Comparison of ENCODE assay signal across 8 cellular contexts in the genomic region with DNA sequence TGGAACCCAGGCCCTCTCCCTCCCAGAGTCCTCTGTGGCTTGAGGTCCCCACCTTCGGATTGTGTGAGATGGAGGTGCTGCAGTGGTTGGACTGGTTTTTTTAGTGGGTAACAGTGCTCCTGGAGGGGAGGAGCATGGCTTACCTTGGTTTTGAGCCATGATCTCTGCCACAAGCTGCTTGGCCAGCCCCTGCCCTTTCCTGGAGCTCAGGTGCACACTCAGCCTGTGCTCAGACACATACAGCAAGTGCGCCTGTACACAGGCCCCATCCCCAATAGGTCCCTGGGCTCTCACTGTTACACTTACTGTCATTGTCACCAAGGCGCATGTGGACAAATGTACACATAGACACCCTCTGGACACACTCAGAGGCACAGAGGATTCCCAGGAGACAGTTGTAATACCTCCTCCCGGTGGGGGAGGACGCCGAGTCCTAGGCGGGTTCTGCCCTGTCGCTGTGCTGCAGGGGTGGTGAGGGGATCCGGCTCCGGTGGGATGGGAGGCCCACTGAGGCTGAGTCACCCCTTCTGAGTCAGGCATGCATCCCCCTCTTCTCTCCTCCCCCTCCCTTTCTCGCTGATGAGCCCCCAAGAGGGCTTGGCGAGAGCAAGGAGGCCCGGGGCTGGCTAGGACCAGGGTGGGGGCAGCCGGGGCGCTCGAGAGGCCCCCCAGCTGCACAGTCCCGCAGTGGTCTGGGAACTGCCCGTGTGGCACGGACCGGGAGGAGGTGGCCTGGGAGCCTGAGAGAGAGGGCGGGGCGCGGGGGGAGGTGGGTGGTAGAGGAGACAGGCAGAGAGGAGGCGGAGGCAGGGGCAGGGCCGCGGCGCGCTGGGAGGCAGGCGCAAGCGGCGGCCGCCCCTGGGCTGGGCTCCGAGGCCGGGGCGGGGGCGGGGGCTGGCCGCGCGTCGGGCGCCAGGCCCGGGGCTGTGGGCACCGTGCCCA. TPM values are rescaled to one million over a fixed set of nuclear protein-coding genes. Genes with fewer than 3 reads are reported as not detected.
A peak's percentile ranks its signal among the peaks of the same experiment; 100 is the strongest.
DNase-seq lines count a peak whose midpoint lies in the region; ATAC-seq and TF ChIP-seq lines count a peak whose summit lies in the region.

No MANE protein-coding gene starts in this region.

- no peak for TF ChIP-seq CTCF in GM10248 (IDR thresholded peaks at IDR 0.05; ENCODE audit: control extremely low read depth, extremely low read depth, low read depth, missing control alignments)

- POLR2A ChIA-PET in GM10248 (lab: Yijun Ruan, JAX), result no interaction called here

- no peaks in the 10 kb centered on the region for H3K27me3 ChIP-seq in esophagus (ENCODE audit: control insufficient read depth in 1 of 2, insufficient read depth in 2 of 2, low read length in 2 of 2)

- H3K27ac ChIP-seq in esophagus (ENCODE audit: low read depth in 2 of 2, low read length in 1 of 2) (peak overlapping the region; percentile 83 to 90), mesodermal cell (ENCODE audit: low read depth, low read length, severe bottlenecking) (no peak overlapping the region)

- H3K9me3 ChIP-seq in esophagus (ENCODE audit: control insufficient read depth in 2 of 2, insufficient read depth in 1 of 2, low read depth in 1 of 2, low read length in 1 of 2) (no peaks in the 10 kb centered on the region), mesodermal cell (ENCODE audit: control insufficient read depth, low read length) (no peaks in the 10 kb centered on the region)

- H3K4me1 ChIP-seq in esophagus (ENCODE audit: control insufficient read depth in 2 of 2, insufficient read depth in 2 of 2, low read length in 1 of 2) (peaks cover 3 to 27% of the 10 kb centered on the region in 2 donors), mesodermal cell (ENCODE audit: control insufficient read depth, insufficient read depth, low read length, poor library complexity, severe bottlenecking) (peaks cover 15% of the 10 kb centered on the region)

- no peak overlapping the region for H3K27ac Mint-ChIP-seq in activated CD8-positive, alpha-beta memory T cell treated with anti-CD3 and anti-CD28 coated beads, Interleukin-2, amount 10 ng/mL, durations not matched to agents 7 days and 5 days
- H3K27ac Mint-ChIP-seq in stimulated activated naive CD8-positive, alpha-beta T cell treated with anti-CD3 and anti-CD28 coated beads, Interleukin-15, Interleukin-2, amounts not matched to agents 100 ng/mL and 50 ng/mL, for 24 hours, result no peak overlapping the region

- CTCF ChIA-PET in GM10248 (lab: Yijun Ruan, JAX), result no interaction called here
- CTCF ChIA-PET in activated CD8-positive, alpha-beta memory T cell treated with anti-CD3 and anti-CD28 coated beads, Interleukin-2, amount 10 ng/mL, durations not matched to agents 7 days and 5 days (lab: Charles Lee), result no interaction called here

- peaks cover 2% of the 10 kb centered on the region for H3K4me1 Mint-ChIP-seq in activated CD8-positive, alpha-beta memory T cell treated with anti-CD3 and anti-CD28 coated beads, Interleukin-2, amount 10 ng/mL, durations not matched to agents 7 days and 5 days
- peaks cover 3% of the 10 kb centered on the region for H3K4me1 Mint-ChIP-seq in stimulated activated naive CD8-positive, alpha-beta T cell treated with anti-CD3 and anti-CD28 coated beads, Interleukin-15, Interleukin-2, amounts not matched to agents 100 ng/mL and 50 ng/mL, for 24 hours (ENCODE audit: low read depth)

- H3K36me3 Mint-ChIP-seq in activated CD8-positive, alpha-beta memory T cell treated with anti-CD3 and anti-CD28 coated beads, Interleukin-2, amount 10 ng/mL, durations not matched to agents 7 days and 5 days, result no peaks in the 10 kb centered on the region
- H3K36me3 Mint-ChIP-seq in stimulated activated naive CD8-positive, alpha-beta T cell treated with anti-CD3 and anti-CD28 coated beads, Interleukin-15, Interleukin-2, amounts not matched to agents 100 ng/mL and 50 ng/mL, for 24 hours (ENCODE audit: low read depth), result no peaks in the 10 kb centered on the region

- H3K27me3 Mint-ChIP-seq in activated CD8-positive, alpha-beta memory T cell treated with anti-CD3 and anti-CD28 coated beads, Interleukin-2, amount 10 ng/mL, durations not matched to agents 7 days and 5 days, result peaks cover 37% of the 10 kb centered on the region
- H3K27me3 Mint-ChIP-seq in stimulated activated naive CD8-positive, alpha-beta T cell treated with anti-CD3 and anti-CD28 coated beads, Interleukin-15, Interleukin-2, amounts not matched to agents 100 ng/mL and 50 ng/mL, for 24 hours, result peaks cover 12% of the 10 kb centered on the region

- H3K36me3 ChIP-seq in esophagus (ENCODE audit: control insufficient read depth in 2 of 2, insufficient read depth in 2 of 2, low read length in 1 of 2) (no peaks in the 10 kb centered on the region), mesodermal cell (ENCODE audit: control insufficient read depth, insufficient read depth, low read length) (no peaks in the 10 kb centered on the region)

- 6 to 12% methylated on average over 20 to 43 of the region's 43 CpGs for WGBS in esophagus, 2 donors
- WGBS in mesodermal cell (ENCODE audit: insufficient coverage in 2 of 2), 2 experiments, result 5 to 12% methylated on average over 23 of the region's 43 CpGs

- H3K4me3 ChIP-seq in esophagus (ENCODE audit: low read depth in 1 of 2, low read length in 2 of 2) (peak overlapping the region; percentile 54 to 59), mesodermal cell (ENCODE audit: extremely low read depth, insufficient read depth, low read length, poor library complexity, severe bottlenecking) (peak overlapping the region; percentile 70)

- peak; percentile 67 for ATAC-seq in activated CD8-positive, alpha-beta memory T cell treated with anti-CD3 and anti-CD28 coated beads, Interleukin-2, amount 10 ng/mL, durations not matched to agents 7 days and 5 days
- ATAC-seq in GM18868 (IDR thresholded peaks at IDR 0.05; ENCODE audit: unreplicated experiment), result no peak
- no peak for ATAC-seq in GM21737 (IDR thresholded peaks at IDR 0.05; ENCODE audit: unreplicated experiment)

- no peak overlapping the region for H3K4me3 Mint-ChIP-seq in activated CD8-positive, alpha-beta memory T cell treated with anti-CD3 and anti-CD28 coated beads, Interleukin-2, amount 10 ng/mL, durations not matched to agents 7 days and 5 days
- H3K4me3 Mint-ChIP-seq in stimulated activated naive CD8-positive, alpha-beta T cell treated with anti-CD3 and anti-CD28 coated beads, Interleukin-15, Interleukin-2, amounts not matched to agents 100 ng/mL and 50 ng/mL, for 24 hours, result peak overlapping the region; percentile 20

- peak; percentile 59 for DNase-seq in GM10248 (ENCODE audit: extremely low spot score)
- DNase-seq in NCI-H2107 (lab: John Stamatoyannopoulos, UW), result peak; percentile 37
- no peak for DNase-seq in activated CD8-positive, alpha-beta memory T cell treated with anti-CD3 and anti-CD28 coated beads, Interleukin-2, amount 10 ng/mL, durations not matched to agents 7 days and 5 days

- H3K9me3 Mint-ChIP-seq in activated CD8-positive, alpha-beta memory T cell treated with anti-CD3 and anti-CD28 coated beads, Interleukin-2, amount 10 ng/mL, durations not matched to agents 7 days and 5 days (ENCODE audit: low read depth), result no peaks in the 10 kb centered on the region
- H3K9me3 Mint-ChIP-seq in stimulated activated naive CD8-positive, alpha-beta T cell treated with anti-CD3 and anti-CD28 coated beads, Interleukin-15, Interleukin-2, amounts not matched to agents 100 ng/mL and 50 ng/mL, for 24 hours, result no peaks in the 10 kb centered on the region

RNA-seq across cellular contexts. Expression of a gene that starts 0.5 kb away (rescaled TPM):
- total RNA-seq in activated CD8-positive, alpha-beta memory T cell treated with anti-CD3 and anti-CD28 coated beads, Interleukin-2, amount 10 ng/mL, durations not matched to agents 7 days and 5 days, result under 1 TPM in 1 of 2 experiments, not detected in 1; 0.28 TPM
- polyA plus RNA-seq in esophagus, result 10 to 100 TPM; 30.2 to 35.0 TPM
- polyA plus RNA-seq in mesodermal cell (2013, experiment 1 of 2), result 45.7 TPM
- 37.1 TPM for polyA plus RNA-seq in mesodermal cell (2013, experiment 2 of 2)
